In the genomic region with DNA sequence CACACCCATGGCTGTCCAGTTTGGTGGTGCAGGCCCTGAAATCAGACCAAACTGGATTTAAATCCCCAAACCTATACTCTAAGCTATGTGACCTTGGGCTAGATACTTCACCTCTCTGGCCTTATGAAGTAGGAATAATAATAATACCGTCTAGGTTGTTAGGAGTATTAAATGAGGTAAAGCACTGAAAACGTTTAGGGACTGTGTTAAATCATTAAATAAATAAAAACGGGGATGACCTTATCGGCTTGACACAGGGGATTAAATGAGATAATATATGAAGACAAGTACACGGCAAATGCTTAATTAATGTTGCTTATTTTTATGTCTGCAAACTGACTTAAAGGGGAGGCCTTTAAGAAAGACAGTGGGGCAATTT, we compare ENCODE assay signal across 8 cellular contexts. TPM values are rescaled to one million over a fixed set of nuclear protein-coding genes. Genes with fewer than 3 reads are reported as not detected.
A peak's percentile ranks its signal among the peaks of the same experiment; 100 is the strongest.
DNase-seq lines count a peak whose midpoint lies in the region; ATAC-seq and TF ChIP-seq lines count a peak whose summit lies in the region.

No MANE protein-coding gene starts in this region.

- DNase-seq in colonic mucosa, result no peak
- DNase-seq in naive thymus-derived CD4-positive, alpha-beta T cell, result no peak
- no peak for DNase-seq in globus pallidus (ENCODE audit: low spot score)
- DNase-seq in SHP77 treated with DMSO at 0.1 percent for 48 hours (lab: John Stamatoyannopoulos, UW), result no peak
- DNase-seq in NCI-H2081 (lab: John Stamatoyannopoulos, UW), result no peak
- DNase-seq in DMS114 treated with DMSO at 0.1 percent for 48 hours (lab: John Stamatoyannopoulos, UW; ENCODE audit: unreplicated experiment), result no peak

- intact Hi-C loops in colonic mucosa (cut with DNase I), result no loop called here
- intact Hi-C loops in naive thymus-derived CD4-positive, alpha-beta T cell (cut with micrococcal nuclease), result loop anchor here (1.0 to 10.0 kb wide), 12 partner anchors 14 to 755 kb away; partner anchors contain the start of genes OSER1 (in 2 of the 2), SYS1 (in 2 of the 2), ADA (in 1 of the 2) and PABPC1L (in 1 of the 2)

- peak overlapping the region; percentile 9; the same call in 1 of the 2 replicates for H3K27ac ChIP-seq in ACC112 (ENCODE audit: low read depth, low read length)
- peak overlapping the region; percentile 79 for H3K27ac ChIP-seq in KOPT-K1 (ENCODE audit: low read depth, low read length, poor library complexity, severe bottlenecking)
- peak overlapping the region; percentile 83 for H3K27ac ChIP-seq in colonic mucosa
- H3K27ac ChIP-seq in naive thymus-derived CD4-positive, alpha-beta T cell (ENCODE audit: low read depth, low read length), result peak overlapping the region; percentile 91

- no peak for ATAC-seq in naive thymus-derived CD4-positive, alpha-beta T cell

- no peaks in the 10 kb centered on the region for H3K27me3 Mint-ChIP-seq in naive thymus-derived CD4-positive, alpha-beta T cell

- no peak for TF ChIP-seq CTCF in colonic mucosa (IDR thresholded peaks at IDR 0.05)

- CTCF ChIA-PET in naive thymus-derived CD4-positive, alpha-beta T cell (lab: Charles Lee), result interaction anchor here (0.9 to 4.0 kb wide), 4 partner anchors 13 to 21 kb away, joined by 3 to 28 read pairs (median 4); no protein-coding TSS in a partner anchor

- H3K27me3 ChIP-seq in ACC112 (ENCODE audit: insufficient read depth, low read length), result no peaks in the 10 kb centered on the region
- no peaks in the 10 kb centered on the region for H3K27me3 ChIP-seq in colonic mucosa
- H3K27me3 ChIP-seq in naive thymus-derived CD4-positive, alpha-beta T cell (ENCODE audit: control insufficient read depth in 2 of 2, insufficient read depth in 2 of 2, low read length in 2 of 2), result no peaks in the 10 kb centered on the region

- peak overlapping the region; percentile 94 for H3K4me3 ChIP-seq in ACC112 (ENCODE audit: low read depth, low read length)
- peak overlapping the region; percentile 86 for H3K4me3 ChIP-seq in colonic mucosa
- peak overlapping the region; percentile 75 for H3K4me3 ChIP-seq in naive thymus-derived CD4-positive, alpha-beta T cell (ENCODE audit: low read length)

- no peaks in the 10 kb centered on the region for H3K9me3 ChIP-seq in KOPT-K1 (ENCODE audit: insufficient read depth, low read length, poor library complexity, severe bottlenecking)
- H3K9me3 ChIP-seq in colonic mucosa, result no peaks in the 10 kb centered on the region
- H3K9me3 ChIP-seq in naive thymus-derived CD4-positive, alpha-beta T cell (ENCODE audit: control insufficient read depth in 2 of 3, low read length in 3 of 3), result no peaks in the 10 kb centered on the region

- POLR2A ChIA-PET in naive thymus-derived CD4-positive, alpha-beta T cell (lab: Charles Lee), result interaction anchor here (0.7 to 7.6 kb wide), 10 partner anchors 13 to 755 kb away, joined by 3 to 190 read pairs (median 4); partner anchors contain the start of genes OSER1 and YWHAB

- H3K79me2 ChIP-seq in ACC112 (ENCODE audit: control insufficient read depth, insufficient read depth, low read length, unreplicated experiment), result peaks cover 42% of the 10 kb centered on the region

- H3K4me3 Mint-ChIP-seq in naive thymus-derived CD4-positive, alpha-beta T cell, result peak overlapping the region; percentile 93 to 100 (median 95)

- H3K27ac Mint-ChIP-seq in naive thymus-derived CD4-positive, alpha-beta T cell, result peak overlapping the region; percentile 80 to 98 (median 88)

- H3K9ac ChIP-seq in colonic mucosa (ENCODE audit: low read depth in 2 of 2, low read length in 2 of 2), result peak overlapping the region; percentile 85 to 100

- peak overlapping the region; percentile 90 for H2AFZ ChIP-seq in ACC112 (ENCODE audit: low read length, unreplicated experiment)

- H3K36me3 Mint-ChIP-seq in naive thymus-derived CD4-positive, alpha-beta T cell, result peaks cover 8 to 33% (median 11%) of the 10 kb centered on the region in 5 donors

- peaks cover 0 to 1% (median 0%) of the 10 kb centered on the region in 11 donors for H3K9me3 Mint-ChIP-seq in naive thymus-derived CD4-positive, alpha-beta T cell

- H3K36me3 ChIP-seq in ACC112 (ENCODE audit: insufficient read depth, low read length) (no peaks in the 10 kb centered on the region), KOPT-K1 (ENCODE audit: insufficient read depth, low read length) (no peaks in the 10 kb centered on the region), colonic mucosa (no peaks in the 10 kb centered on the region)
- peaks cover 0 to 10% (median 0%) of the 10 kb centered on the region in 3 experiments for H3K36me3 ChIP-seq in naive thymus-derived CD4-positive, alpha-beta T cell (ENCODE audit: control insufficient read depth in 2 of 3, insufficient read depth in 3 of 3, low read length in 3 of 3)

- H3K4me1 ChIP-seq in ACC112 (ENCODE audit: control insufficient read depth, insufficient read depth, low read length, unreplicated experiment) (peaks cover 44% of the 10 kb centered on the region), colonic mucosa (peaks cover 13% of the 10 kb centered on the region)
- H3K4me1 ChIP-seq in naive thymus-derived CD4-positive, alpha-beta T cell (ENCODE audit: control insufficient read depth in 2 of 2, insufficient read depth in 2 of 2, low read length in 2 of 2), result peaks cover 14 to 16% of the 10 kb centered on the region in 2 donors

- H3K4me1 Mint-ChIP-seq in naive thymus-derived CD4-positive, alpha-beta T cell, result peaks cover 28 to 59% (median 55%) of the 10 kb centered on the region in 7 donors

RNA-seq across cellular contexts. Expression of gene STK4, which starts 0.7 kb away (rescaled TPM):
- 10 to 100 TPM; 28.9 to 29.9 TPM for total RNA-seq in colonic mucosa
- total RNA-seq in naive thymus-derived CD4-positive, alpha-beta T cell, result 100 to 1,000 TPM; 207 to 383 (median 267) TPM
- 100 to 1,000 TPM; 175 to 241 TPM for polyA plus RNA-seq in naive thymus-derived CD4-positive, alpha-beta T cell

RNA-seq across cellular contexts. Expression of gene TOMM34, which starts 5.4 kb away (rescaled TPM):
- 10 to 100 TPM; 16.5 to 29.9 TPM for total RNA-seq in colonic mucosa
- total RNA-seq in naive thymus-derived CD4-positive, alpha-beta T cell, result 10 to 100 TPM in 1 of 5 experiments, 1 to 10 TPM in 4; 7.0 to 22.5 (median 8.6) TPM
- 10 to 100 TPM; 15.1 to 30.2 TPM for polyA plus RNA-seq in naive thymus-derived CD4-positive, alpha-beta T cell

RNA-seq across cellular contexts. Expression of gene PABPC1L, which starts 55.8 kb away (rescaled TPM):
- total RNA-seq in colonic mucosa, result 10 to 100 TPM; 11.5 to 36.3 TPM
- total RNA-seq in naive thymus-derived CD4-positive, alpha-beta T cell, result 10 to 100 TPM; 34.0 to 71.7 (median 59.0) TPM
- 1 to 10 TPM; 1.3 to 1.8 TPM for polyA plus RNA-seq in naive thymus-derived CD4-positive, alpha-beta T cell

Comparison
In these comparisons a context has a peak if more than half of its experiments do, and no peak if none do; other contexts are left out.
1. H3K27ac ChIP-seq: peak in every context shown above with its lines; median percentile 91 in naive thymus-derived CD4-positive, alpha-beta T cell; 83 in colonic mucosa; 79 in KOPT-K1; 9 in ACC112.
2. RNA of gene STK4, which starts 0.7 kb away (total RNA-seq): 207 to 383 TPM in naive thymus-derived CD4-positive, alpha-beta T cell; 28.9 to 29.9 TPM in colonic mucosa; every median in the first group is over 4 times any median in the second.
3. Peak in every context shown above with its lines, with median percentiles within 50 percentile points of each other: H3K4me3 ChIP-seq.